9 cellular contexts compared by ENCODE assay signal in genomic region chr1:59692591-59692990, GRCh38.
A peak's percentile ranks its signal among the peaks of the same experiment; 100 is the strongest.
DNase-seq lines count a peak whose midpoint lies in the region; ATAC-seq and TF ChIP-seq lines count a peak whose summit lies in the region.
"Had no signal": no experiment of that assay in that cellular context is flagged by ENCODE, and none has a peak within 500 bp of the region (broad histone marks: within the 10 kb centered on the region; RNA-seq: fewer than 3 reads in every experiment).

No MANE protein-coding gene starts in this region.

- TF ChIP-seq POLR2A in gastroesophageal sphincter (IDR thresholded peaks at IDR 0.05) (no peak), prostate gland (IDR thresholded peaks at IDR 0.05) (no peak)

- H3K36me3 Mint-ChIP-seq in Caco-2 (ENCODE audit: insufficient read depth, unreplicated experiment), result no peaks in the 10 kb centered on the region
- H3K36me3 Mint-ChIP-seq: activated naive CD8-positive, alpha-beta T cell treated with anti-CD3 and anti-CD28 coated beads for 36 hours had no signal

- TF ChIP-seq EP300 in gastroesophageal sphincter (IDR thresholded peaks at IDR 0.05), result no peak

- H3K4me3 ChIP-seq in right atrium auricular region (no peak overlapping the region), gastroesophageal sphincter (no peak overlapping the region), prostate gland (no peak overlapping the region), Caco-2 (ENCODE audit: low read depth, low read length) (no peak overlapping the region)

- no peaks in the 10 kb centered on the region for H3K4me1 Mint-ChIP-seq in Caco-2 (ENCODE audit: low read depth, unreplicated experiment)

- POLR2A ChIA-PET in Caco-2 (lab: Charles Lee), result no interaction called here

- H3K4me3 Mint-ChIP-seq in Caco-2 (ENCODE audit: unreplicated experiment), result no peak overlapping the region
- H3K4me3 Mint-ChIP-seq: activated naive CD8-positive, alpha-beta T cell treated with anti-CD3 and anti-CD28 coated beads for 36 hours had no signal

- peaks cover 9% of the 10 kb centered on the region for H3K9me3 Mint-ChIP-seq in Caco-2 (ENCODE audit: unreplicated experiment)
- H3K9me3 Mint-ChIP-seq: activated naive CD8-positive, alpha-beta T cell treated with anti-CD3 and anti-CD28 coated beads for 36 hours had no signal

- H3K9me3 ChIP-seq in right atrium auricular region (no peaks in the 10 kb centered on the region), gastroesophageal sphincter (no peaks in the 10 kb centered on the region), prostate gland (no peaks in the 10 kb centered on the region), Caco-2 (no peaks in the 10 kb centered on the region)

- no peak for TF ChIP-seq CTCF in right atrium auricular region (IDR thresholded peaks at IDR 0.05)
- TF ChIP-seq CTCF in gastroesophageal sphincter (IDR thresholded peaks at IDR 0.05), result no peak
- TF ChIP-seq CTCF in prostate gland (IDR thresholded peaks at IDR 0.05), result no peak
- TF ChIP-seq CTCF in Caco-2 (IDR thresholded peaks at IDR 0.05; ENCODE audit: insufficient read depth in 1 of 2, low read depth in 1 of 2, low read length in 1 of 2, severe bottlenecking in 1 of 2, unreplicated experiment in 1 of 2), result no peak

- H3K36me3 ChIP-seq in right atrium auricular region, result no peaks in the 10 kb centered on the region
- no peaks in the 10 kb centered on the region for H3K36me3 ChIP-seq in gastroesophageal sphincter
- no peaks in the 10 kb centered on the region for H3K36me3 ChIP-seq in prostate gland
- H3K36me3 ChIP-seq in Caco-2 (ENCODE audit: control insufficient read depth, insufficient read depth, low read length), result no peaks in the 10 kb centered on the region

- CTCF ChIA-PET in Caco-2 (lab: Charles Lee), result no interaction called here

- WGBS in gastroesophageal sphincter (ENCODE audit: low coverage in 1 of 2), 2 donors, result 31 to 41% methylated on average over 4 to 5 of the region's 5 CpGs
- 82% methylated on average over 5 of the region's 5 CpGs for WGBS in prostate gland

- BruUV-seq in Caco-2 (replicated peaks; lab: Mats Ljungman, UMichigan), result no TSS peak

- no peaks in the 10 kb centered on the region for H3K27me3 Mint-ChIP-seq in Caco-2 (ENCODE audit: insufficient read depth, unreplicated experiment)
- H3K27me3 Mint-ChIP-seq: activated naive CD8-positive, alpha-beta T cell treated with anti-CD3 and anti-CD28 coated beads for 36 hours had no signal

- ATAC-seq in Right ventricle myocardium superior (ENCODE audit: poor library complexity) (peak; percentile 59), gastroesophageal sphincter (peak; percentile 35)

- no peak overlapping the region for H3K27ac Mint-ChIP-seq in Caco-2 (ENCODE audit: unreplicated experiment)
- H3K27ac Mint-ChIP-seq: activated naive CD8-positive, alpha-beta T cell treated with anti-CD3 and anti-CD28 coated beads for 36 hours had no signal

- intact Hi-C loops in Right ventricle myocardium superior (cut with DNase I) (loop anchor here (10.0 kb wide), 1 partner anchor 398 kb away; the partner anchor contains the start of gene FGGY), prostate gland (cut with DNase I) (loop anchor here (10.0 kb wide), 1 partner anchor 548 kb away; no protein-coding TSS in a partner anchor), Caco-2 (cut with micrococcal nuclease; ENCODE audit: unreplicated experiment) (no loop called here)

- no peaks in the 10 kb centered on the region for H3K27me3 ChIP-seq in right atrium auricular region
- no peaks in the 10 kb centered on the region for H3K27me3 ChIP-seq in gastroesophageal sphincter
- H3K27me3 ChIP-seq in prostate gland (replicated peaks; ENCODE audit: insufficient read depth), result no peaks in the 10 kb centered on the region
- no peaks in the 10 kb centered on the region for H3K27me3 ChIP-seq in Caco-2 (replicated peaks; ENCODE audit: control insufficient read depth, insufficient read depth, low read length)

- H3K4me1 ChIP-seq in right atrium auricular region, result peaks cover 0 to 6% of the 10 kb centered on the region in 2 donors
- peaks cover 0 to 34% (median 0%) of the 10 kb centered on the region in 3 donors for H3K4me1 ChIP-seq in gastroesophageal sphincter
- H3K4me1 ChIP-seq in prostate gland (replicated peaks), result no peaks in the 10 kb centered on the region
- no peaks in the 10 kb centered on the region for H3K4me1 ChIP-seq in Caco-2

- H3K27ac ChIP-seq in right atrium auricular region (no peak overlapping the region), gastroesophageal sphincter (no peak overlapping the region), prostate gland (no peak overlapping the region)

- DNase-seq in Right ventricle myocardium superior (no peak), right atrium auricular region (ENCODE audit: low spot score) (no peak), NOMO-1 treated with dmso at 0.1 percent for 144 hours (lab: John Stamatoyannopoulos, UW; ENCODE audit: unreplicated experiment) (peak; percentile 87), SW480 (ENCODE audit: low spot score) (no peak), prostate gland (ENCODE audit: low spot score) (no peak), glomerular visceral epithelial cell (ENCODE audit: extremely low spot score) (no peak), Caco-2 (no peak)
- DNase-seq: activated naive CD8-positive, alpha-beta T cell treated with anti-CD3 and anti-CD28 coated beads for 36 hours had no signal
